Comparison of ENCODE assay signal across 18 cellular contexts in genomic region chr2:47028846-47029560, GRCh38.
DNase-seq lines count a peak whose midpoint lies in the region; ATAC-seq and TF ChIP-seq lines count a peak whose summit lies in the region.
"Had no signal": no experiment of that assay in that cellular context is flagged by ENCODE, and none has a peak within 500 bp of the region (broad histone marks: within the 10 kb centered on the region; RNA-seq: fewer than 3 reads in every experiment).

No MANE protein-coding gene starts in this region.

- POLR2A ChIA-PET in OCI-LY7 (lab: Charles Lee), result no interaction called here

- no peak for ATAC-seq in stimulated activated effector memory CD8-positive, alpha-beta T cell treated with anti-CD3 and anti-CD28 coated beads, Interleukin-12 subunit alpha, Interleukin-12 subunit beta, amount 100 ng/mL, for 72 hours
- ATAC-seq: natural killer cell treated with Interleukin-12 subunit alpha and Interleukin-12 subunit beta and Interleukin-15 and Interleukin-18, amount 100 ng/mL, for 72 hours; Panc1; stimulated activated memory B cell treated with anti-CD40 and anti-IgM and Interleukin-4, amounts not matched to agents 10 μg/mL and 1 μg/mL and 100 μg/mL, for 72 hours had no signal

- H3K4me1 Mint-ChIP-seq in activated naive CD4-positive, alpha-beta T cell treated with anti-CD3 and anti-CD28 coated beads, Interleukin-2, amount 10 ng/mL, durations not matched to agents 7 days and 5 days, result peaks cover 5% of the 10 kb centered on the region
- H3K4me1 Mint-ChIP-seq in activated naive CD4-positive, alpha-beta T cell treated with anti-CD3 and anti-CD28 coated beads for 36 hours (ENCODE audit: low read depth), result no peaks in the 10 kb centered on the region
- H3K4me1 Mint-ChIP-seq in activated T-helper 1 cell treated with anti-CD3 and anti-CD28 coated beads, Interleukin-12 subunit alpha, Interleukin-12 subunit beta, Interleukin-2, Interleukin-4 antibody, amounts not matched to agents 30 ng/mL and 10 ng/mL and 1 ng/mL, durations not matched to agents 14 hours and 24 hours and 36 hours (ENCODE audit: low read depth), result no peaks in the 10 kb centered on the region
- no peaks in the 10 kb centered on the region for H3K4me1 Mint-ChIP-seq in stimulated activated effector memory CD8-positive, alpha-beta T cell treated with anti-CD3 and anti-CD28 coated beads, Interleukin-12 subunit alpha, Interleukin-12 subunit beta, amount 100 ng/mL, for 72 hours

- H3K27ac Mint-ChIP-seq in activated naive CD4-positive, alpha-beta T cell treated with anti-CD3 and anti-CD28 coated beads, Interleukin-2, amount 10 ng/mL, durations not matched to agents 7 days and 5 days, result peak overlapping the region; percentile 38
- H3K27ac Mint-ChIP-seq in activated naive CD4-positive, alpha-beta T cell treated with anti-CD3 and anti-CD28 coated beads for 36 hours, result no peak overlapping the region
- peak overlapping the region; percentile 29 for H3K27ac Mint-ChIP-seq in activated T-helper 1 cell treated with anti-CD3 and anti-CD28 coated beads, Interleukin-12 subunit alpha, Interleukin-12 subunit beta, Interleukin-2, Interleukin-4 antibody, amounts not matched to agents 30 ng/mL and 10 ng/mL and 1 ng/mL, durations not matched to agents 14 hours and 24 hours and 36 hours
- H3K27ac Mint-ChIP-seq in stimulated activated effector memory CD8-positive, alpha-beta T cell treated with anti-CD3 and anti-CD28 coated beads, Interleukin-12 subunit alpha, Interleukin-12 subunit beta, amount 100 ng/mL, for 72 hours, result peak overlapping the region; percentile 81
- H3K27ac Mint-ChIP-seq: activated naive CD8-positive, alpha-beta T cell; progenitor cell of endocrine pancreas; stimulated activated memory B cell treated with anti-CD40 and anti-IgM and Interleukin-4, amounts not matched to agents 10 μg/mL and 1 μg/mL and 100 μg/mL, for 72 hours had no signal

- no peaks in the 10 kb centered on the region for H3K9me3 ChIP-seq in OCI-LY7 (ENCODE audit: low read length)

- CTCF ChIA-PET in activated naive CD4-positive, alpha-beta T cell treated with anti-CD3 and anti-CD28 coated beads, Interleukin-2, amount 10 ng/mL, durations not matched to agents 7 days and 5 days (lab: Charles Lee), result no interaction called here
- CTCF ChIA-PET in activated naive CD4-positive, alpha-beta T cell treated with anti-CD3 and anti-CD28 coated beads for 36 hours (lab: Charles Lee), result no interaction called here
- CTCF ChIA-PET in OCI-LY7 (lab: Charles Lee; ENCODE audit: unreplicated experiment), result interaction anchor here (0.5 kb wide), 1 partner anchor 40 kb away, joined by 3 read pairs; no protein-coding TSS in a partner anchor

- DNase-seq in activated naive CD4-positive, alpha-beta T cell treated with anti-CD3 and anti-CD28 coated beads, Interleukin-2, amount 10 ng/mL, durations not matched to agents 7 days and 5 days, result no peak
- DNase-seq in activated naive CD4-positive, alpha-beta T cell treated with anti-CD3 and anti-CD28 coated beads for 36 hours, result no peak
- DNase-seq in HT-29 (ENCODE audit: low spot score), result peak; percentile 54
- no peak for DNase-seq in activated T-helper 1 cell treated with anti-CD3 and anti-CD28 coated beads, Interleukin-12 subunit alpha, Interleukin-12 subunit beta, Interleukin-2, Interleukin-4 antibody, amounts not matched to agents 30 ng/mL and 10 ng/mL and 1 ng/mL, durations not matched to agents 14 hours and 24 hours and 36 hours (ENCODE audit: low spot score)
- DNase-seq in stimulated activated effector memory CD8-positive, alpha-beta T cell treated with anti-CD3 and anti-CD28 coated beads, Interleukin-12 subunit alpha, Interleukin-12 subunit beta, amount 100 ng/mL, for 72 hours (ENCODE audit: low spot score in 2 of 2), result no peak
- DNase-seq in activated gamma-delta T cell (lab: John Stamatoyannopoulos, UW), result no peak
- no peak for DNase-seq in OCI-LY7 (ENCODE audit: low spot score)
- DNase-seq in CD1c-positive myeloid dendritic cell (ENCODE audit: extremely low spot score), result no peak
- DNase-seq: ACHN, activated T-cell treated with anti-CD3 and anti-CD28 coated beads for 4 hours, erythroblast, GF-D8, mesendoderm had no signal

- H3K4me2 ChIP-seq in OCI-LY7 (ENCODE audit: low read length), result no peak overlapping the region

- no peak overlapping the region for H3K27ac ChIP-seq in OCI-LY7 (ENCODE audit: low read depth, low read length, poor library complexity, severe bottlenecking)

- H3K4me1 ChIP-seq in OCI-LY7 (ENCODE audit: insufficient read depth, low read length, poor library complexity, severe bottlenecking), result no peaks in the 10 kb centered on the region

- peaks cover 34% of the 10 kb centered on the region for H3K36me3 Mint-ChIP-seq in activated naive CD4-positive, alpha-beta T cell treated with anti-CD3 and anti-CD28 coated beads, Interleukin-2, amount 10 ng/mL, durations not matched to agents 7 days and 5 days
- H3K36me3 Mint-ChIP-seq in activated naive CD4-positive, alpha-beta T cell treated with anti-CD3 and anti-CD28 coated beads for 36 hours (ENCODE audit: low read depth), result peaks cover 26% of the 10 kb centered on the region
- H3K36me3 Mint-ChIP-seq in activated T-helper 1 cell treated with anti-CD3 and anti-CD28 coated beads, Interleukin-12 subunit alpha, Interleukin-12 subunit beta, Interleukin-2, Interleukin-4 antibody, amounts not matched to agents 30 ng/mL and 10 ng/mL and 1 ng/mL, durations not matched to agents 14 hours and 24 hours and 36 hours (ENCODE audit: low read depth), result peaks cover 34% of the 10 kb centered on the region
- peaks cover 79% of the 10 kb centered on the region for H3K36me3 Mint-ChIP-seq in stimulated activated effector memory CD8-positive, alpha-beta T cell treated with anti-CD3 and anti-CD28 coated beads, Interleukin-12 subunit alpha, Interleukin-12 subunit beta, amount 100 ng/mL, for 72 hours
- H3K36me3 Mint-ChIP-seq: activated naive CD8-positive, alpha-beta T cell; natural killer cell treated with Interleukin-12 subunit alpha and Interleukin-12 subunit beta and Interleukin-15 and Interleukin-18, amount 100 ng/mL, for 72 hours had no signal

- no peak overlapping the region for H2AFZ ChIP-seq in OCI-LY7 (ENCODE audit: low read length)

- no peaks in the 10 kb centered on the region for H3K27me3 Mint-ChIP-seq in activated naive CD4-positive, alpha-beta T cell treated with anti-CD3 and anti-CD28 coated beads, Interleukin-2, amount 10 ng/mL, durations not matched to agents 7 days and 5 days
- no peaks in the 10 kb centered on the region for H3K27me3 Mint-ChIP-seq in activated naive CD4-positive, alpha-beta T cell treated with anti-CD3 and anti-CD28 coated beads for 36 hours (ENCODE audit: low read depth)
- no peaks in the 10 kb centered on the region for H3K27me3 Mint-ChIP-seq in activated T-helper 1 cell treated with anti-CD3 and anti-CD28 coated beads, Interleukin-12 subunit alpha, Interleukin-12 subunit beta, Interleukin-2, Interleukin-4 antibody, amounts not matched to agents 30 ng/mL and 10 ng/mL and 1 ng/mL, durations not matched to agents 14 hours and 24 hours and 36 hours (ENCODE audit: insufficient read depth)
- H3K27me3 Mint-ChIP-seq: activated naive CD8-positive, alpha-beta T cell; natural killer cell treated with Interleukin-12 subunit alpha and Interleukin-12 subunit beta and Interleukin-15 and Interleukin-18, amount 100 ng/mL, for 72 hours; progenitor cell of endocrine pancreas; stimulated activated memory B cell treated with anti-CD40 and anti-IgM and Interleukin-4, amounts not matched to agents 10 μg/mL and 1 μg/mL and 100 μg/mL, for 72 hours had no signal

- no peak for TF ChIP-seq CTCF in OCI-LY7 (conservative IDR thresholded peaks at IDR 0.05; ENCODE audit: low read length)

- H3K36me3 ChIP-seq in OCI-LY7 (ENCODE audit: insufficient read depth, low read length), result peaks cover 90% of the 10 kb centered on the region

- no peaks in the 10 kb centered on the region for H3K9me2 ChIP-seq in OCI-LY7 (ENCODE audit: insufficient read depth, low read length)

- no peak overlapping the region for H3K4me3 Mint-ChIP-seq in activated naive CD4-positive, alpha-beta T cell treated with anti-CD3 and anti-CD28 coated beads, Interleukin-2, amount 10 ng/mL, durations not matched to agents 7 days and 5 days
- no peak overlapping the region for H3K4me3 Mint-ChIP-seq in activated naive CD4-positive, alpha-beta T cell treated with anti-CD3 and anti-CD28 coated beads for 36 hours
- no peak overlapping the region for H3K4me3 Mint-ChIP-seq in activated T-helper 1 cell treated with anti-CD3 and anti-CD28 coated beads, Interleukin-12 subunit alpha, Interleukin-12 subunit beta, Interleukin-2, Interleukin-4 antibody, amounts not matched to agents 30 ng/mL and 10 ng/mL and 1 ng/mL, durations not matched to agents 14 hours and 24 hours and 36 hours
- no peak overlapping the region for H3K4me3 Mint-ChIP-seq in stimulated activated effector memory CD8-positive, alpha-beta T cell treated with anti-CD3 and anti-CD28 coated beads, Interleukin-12 subunit alpha, Interleukin-12 subunit beta, amount 100 ng/mL, for 72 hours
- H3K4me3 Mint-ChIP-seq: activated naive CD8-positive, alpha-beta T cell; natural killer cell treated with Interleukin-12 subunit alpha and Interleukin-12 subunit beta and Interleukin-15 and Interleukin-18, amount 100 ng/mL, for 72 hours; stimulated activated memory B cell treated with anti-CD40 and anti-IgM and Interleukin-4, amounts not matched to agents 10 μg/mL and 1 μg/mL and 100 μg/mL, for 72 hours had no signal

- no peak overlapping the region for H3K4me3 ChIP-seq in OCI-LY7 (ENCODE audit: low read depth, low read length, poor library complexity, severe bottlenecking)

- no peaks in the 10 kb centered on the region for H3K79me2 ChIP-seq in OCI-LY7 (ENCODE audit: insufficient read depth, low read depth, low read length)

- no TSS peak for BruUV-seq in OCI-LY7 (replicated peaks; lab: Mats Ljungman, UMichigan)

- no peaks in the 10 kb centered on the region for H4K20me1 ChIP-seq in OCI-LY7 (ENCODE audit: insufficient read depth, low read length)

- no peaks in the 10 kb centered on the region for H3K9me3 Mint-ChIP-seq in activated naive CD4-positive, alpha-beta T cell treated with anti-CD3 and anti-CD28 coated beads, Interleukin-2, amount 10 ng/mL, durations not matched to agents 7 days and 5 days
- H3K9me3 Mint-ChIP-seq in activated naive CD4-positive, alpha-beta T cell treated with anti-CD3 and anti-CD28 coated beads for 36 hours, result no peaks in the 10 kb centered on the region
- no peaks in the 10 kb centered on the region for H3K9me3 Mint-ChIP-seq in activated T-helper 1 cell treated with anti-CD3 and anti-CD28 coated beads, Interleukin-12 subunit alpha, Interleukin-12 subunit beta, Interleukin-2, Interleukin-4 antibody, amounts not matched to agents 30 ng/mL and 10 ng/mL and 1 ng/mL, durations not matched to agents 14 hours and 24 hours and 36 hours
- H3K9me3 Mint-ChIP-seq in stimulated activated effector memory CD8-positive, alpha-beta T cell treated with anti-CD3 and anti-CD28 coated beads, Interleukin-12 subunit alpha, Interleukin-12 subunit beta, amount 100 ng/mL, for 72 hours, result no peaks in the 10 kb centered on the region
- H3K9me3 Mint-ChIP-seq: natural killer cell treated with Interleukin-12 subunit alpha and Interleukin-12 subunit beta and Interleukin-15 and Interleukin-18, amount 100 ng/mL, for 72 hours; stimulated activated memory B cell treated with anti-CD40 and anti-IgM and Interleukin-4, amounts not matched to agents 10 μg/mL and 1 μg/mL and 100 μg/mL, for 72 hours had no signal

- intact Hi-C loops in activated naive CD4-positive, alpha-beta T cell treated with anti-CD3 and anti-CD28 coated beads for 36 hours (cut with micrococcal nuclease), result no loop called here
- intact Hi-C loops in activated T-helper 1 cell treated with anti-CD3 and anti-CD28 coated beads, Interleukin-12 subunit alpha, Interleukin-12 subunit beta, Interleukin-2, Interleukin-4 antibody, amounts not matched to agents 30 ng/mL and 10 ng/mL and 1 ng/mL, durations not matched to agents 14 hours and 24 hours and 36 hours (cut with micrococcal nuclease), result no loop called here
- intact Hi-C loops in OCI-LY7 (cut with micrococcal nuclease; ENCODE audit: unreplicated experiment), result no loop called here
